Comparison of ENCODE assay signal across 1 cellular context in the genomic region with DNA sequence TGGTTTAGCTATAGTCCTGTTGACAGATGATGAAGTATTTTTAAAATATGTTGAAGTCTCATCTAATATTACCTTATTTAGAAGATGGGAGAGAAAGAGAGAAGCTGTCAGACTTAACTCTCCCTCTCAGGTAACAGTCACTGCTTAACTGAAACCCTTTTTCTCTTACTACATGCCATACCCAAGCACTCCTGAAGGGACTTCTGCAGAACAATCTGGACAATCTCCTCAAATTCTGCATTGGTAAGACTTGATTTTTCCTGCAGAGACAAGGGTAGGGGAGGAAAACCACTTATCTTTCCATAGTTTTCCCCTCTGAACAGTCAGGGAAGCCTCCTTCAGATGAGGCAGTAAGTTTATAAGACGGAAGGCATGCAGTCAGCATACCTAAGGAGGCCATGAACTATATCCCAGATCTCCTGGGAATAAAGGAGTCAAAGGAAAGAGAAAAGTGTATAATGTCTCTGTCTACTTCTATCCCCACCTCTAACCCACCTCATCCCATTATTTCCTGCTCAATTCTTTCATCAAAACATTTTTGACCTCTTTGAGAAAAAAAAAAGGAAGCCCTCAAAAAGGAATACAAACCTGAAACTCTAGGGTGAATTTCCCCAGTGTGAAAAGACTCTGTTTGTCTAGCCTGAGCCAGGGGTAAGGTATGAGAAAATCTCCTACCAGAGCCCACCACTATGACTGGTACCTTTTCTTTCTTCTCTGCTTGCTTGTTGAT.
TF ChIP-seq lines count a peak whose summit lies in the region.

No MANE protein-coding gene starts in this region.

TF ChIP-seq in SK-N-SH treated with all-trans-retinoic acid at 6 μM for 48 hours, 23 proteins besides CTCF, POLR2A, EP300 and RAD21 (continued from another document):
- TF ChIP-seq, protein P1, sequence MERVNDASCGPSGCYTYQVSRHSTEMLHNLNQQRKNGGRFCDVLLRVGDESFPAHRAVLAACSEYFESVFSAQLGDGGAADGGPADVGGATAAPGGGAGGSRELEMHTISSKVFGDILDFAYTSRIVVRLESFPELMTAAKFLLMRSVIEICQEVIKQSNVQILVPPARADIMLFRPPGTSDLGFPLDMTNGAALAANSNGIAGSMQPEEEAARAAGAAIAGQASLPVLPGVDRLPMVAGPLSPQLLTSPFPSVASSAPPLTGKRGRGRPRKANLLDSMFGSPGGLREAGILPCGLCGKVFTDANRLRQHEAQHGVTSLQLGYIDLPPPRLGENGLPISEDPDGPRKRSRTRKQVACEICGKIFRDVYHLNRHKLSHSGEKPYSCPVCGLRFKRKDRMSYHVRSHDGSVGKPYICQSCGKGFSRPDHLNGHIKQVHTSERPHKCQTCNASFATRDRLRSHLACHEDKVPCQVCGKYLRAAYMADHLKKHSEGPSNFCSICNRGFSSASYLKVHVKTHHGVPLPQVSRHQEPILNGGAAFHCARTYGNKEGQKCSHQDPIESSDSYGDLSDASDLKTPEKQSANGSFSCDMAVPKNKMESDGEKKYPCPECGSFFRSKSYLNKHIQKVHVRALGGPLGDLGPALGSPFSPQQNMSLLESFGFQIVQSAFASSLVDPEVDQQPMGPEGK (CRISPR knock-in tag; IDR thresholded peaks at IDR 0.05; ENCODE audit: borderline replicate concordance): no peak
- no peak for TF ChIP-seq GLIS3 (CRISPR knock-in tag; IDR thresholded peaks at IDR 0.05)
- TF ChIP-seq BACH2 (CRISPR knock-in tag; IDR thresholded peaks at IDR 0.05; ENCODE audit: borderline replicate concordance): no peak
- no peak for TF ChIP-seq ZNF565 (CRISPR knock-in tag; conservative IDR thresholded peaks at IDR 0.05; ENCODE audit: low read depth)
- no peak for TF ChIP-seq ZC3H10 (CRISPR knock-in tag; IDR thresholded peaks at IDR 0.05)
- TF ChIP-seq ARNTL (CRISPR knock-in tag; IDR thresholded peaks at IDR 0.05; ENCODE audit: borderline replicate concordance, low read depth): no peak
- TF ChIP-seq ZNF8 (CRISPR knock-in tag; IDR thresholded peaks at IDR 0.05): no peak
- TF ChIP-seq RARB (CRISPR knock-in tag; IDR thresholded peaks at IDR 0.05): no peak
- no peak for TF ChIP-seq CSDC2 (CRISPR knock-in tag; IDR thresholded peaks at IDR 0.05)
- TF ChIP-seq, protein P2, sequence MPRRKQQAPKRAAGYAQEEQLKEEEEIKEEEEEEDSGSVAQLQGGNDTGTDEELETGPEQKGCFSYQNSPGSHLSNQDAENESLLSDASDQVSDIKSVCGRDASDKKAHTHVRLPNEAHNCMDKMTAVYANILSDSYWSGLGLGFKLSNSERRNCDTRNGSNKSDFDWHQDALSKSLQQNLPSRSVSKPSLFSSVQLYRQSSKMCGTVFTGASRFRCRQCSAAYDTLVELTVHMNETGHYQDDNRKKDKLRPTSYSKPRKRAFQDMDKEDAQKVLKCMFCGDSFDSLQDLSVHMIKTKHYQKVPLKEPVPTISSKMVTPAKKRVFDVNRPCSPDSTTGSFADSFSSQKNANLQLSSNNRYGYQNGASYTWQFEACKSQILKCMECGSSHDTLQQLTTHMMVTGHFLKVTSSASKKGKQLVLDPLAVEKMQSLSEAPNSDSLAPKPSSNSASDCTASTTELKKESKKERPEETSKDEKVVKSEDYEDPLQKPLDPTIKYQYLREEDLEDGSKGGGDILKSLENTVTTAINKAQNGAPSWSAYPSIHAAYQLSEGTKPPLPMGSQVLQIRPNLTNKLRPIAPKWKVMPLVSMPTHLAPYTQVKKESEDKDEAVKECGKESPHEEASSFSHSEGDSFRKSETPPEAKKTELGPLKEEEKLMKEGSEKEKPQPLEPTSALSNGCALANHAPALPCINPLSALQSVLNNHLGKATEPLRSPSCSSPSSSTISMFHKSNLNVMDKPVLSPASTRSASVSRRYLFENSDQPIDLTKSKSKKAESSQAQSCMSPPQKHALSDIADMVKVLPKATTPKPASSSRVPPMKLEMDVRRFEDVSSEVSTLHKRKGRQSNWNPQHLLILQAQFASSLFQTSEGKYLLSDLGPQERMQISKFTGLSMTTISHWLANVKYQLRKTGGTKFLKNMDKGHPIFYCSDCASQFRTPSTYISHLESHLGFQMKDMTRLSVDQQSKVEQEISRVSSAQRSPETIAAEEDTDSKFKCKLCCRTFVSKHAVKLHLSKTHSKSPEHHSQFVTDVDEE (CRISPR knock-in tag; IDR thresholded peaks at IDR 0.05): no peak
- TF ChIP-seq, protein P3, sequence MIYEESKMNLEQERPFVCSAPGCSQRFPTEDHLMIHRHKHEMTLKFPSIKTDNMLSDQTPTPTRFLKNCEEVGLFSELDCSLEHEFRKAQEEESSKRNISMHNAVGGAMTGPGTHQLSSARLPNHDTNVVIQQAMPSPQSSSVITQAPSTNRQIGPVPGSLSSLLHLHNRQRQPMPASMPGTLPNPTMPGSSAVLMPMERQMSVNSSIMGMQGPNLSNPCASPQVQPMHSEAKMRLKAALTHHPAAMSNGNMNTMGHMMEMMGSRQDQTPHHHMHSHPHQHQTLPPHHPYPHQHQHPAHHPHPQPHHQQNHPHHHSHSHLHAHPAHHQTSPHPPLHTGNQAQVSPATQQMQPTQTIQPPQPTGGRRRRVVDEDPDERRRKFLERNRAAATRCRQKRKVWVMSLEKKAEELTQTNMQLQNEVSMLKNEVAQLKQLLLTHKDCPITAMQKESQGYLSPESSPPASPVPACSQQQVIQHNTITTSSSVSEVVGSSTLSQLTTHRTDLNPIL (CRISPR knock-in tag; IDR thresholded peaks at IDR 0.05; ENCODE audit: low read depth): no peak
- no peak for TF ChIP-seq ESRRG (CRISPR knock-in tag; IDR thresholded peaks at IDR 0.05)
- TF ChIP-seq ZFP3 (CRISPR knock-in tag; IDR thresholded peaks at IDR 0.05): no peak
- TF ChIP-seq TOX (CRISPR knock-in tag; IDR thresholded peaks at IDR 0.05; ENCODE audit: borderline replicate concordance): no peak
- TF ChIP-seq, protein P4, sequence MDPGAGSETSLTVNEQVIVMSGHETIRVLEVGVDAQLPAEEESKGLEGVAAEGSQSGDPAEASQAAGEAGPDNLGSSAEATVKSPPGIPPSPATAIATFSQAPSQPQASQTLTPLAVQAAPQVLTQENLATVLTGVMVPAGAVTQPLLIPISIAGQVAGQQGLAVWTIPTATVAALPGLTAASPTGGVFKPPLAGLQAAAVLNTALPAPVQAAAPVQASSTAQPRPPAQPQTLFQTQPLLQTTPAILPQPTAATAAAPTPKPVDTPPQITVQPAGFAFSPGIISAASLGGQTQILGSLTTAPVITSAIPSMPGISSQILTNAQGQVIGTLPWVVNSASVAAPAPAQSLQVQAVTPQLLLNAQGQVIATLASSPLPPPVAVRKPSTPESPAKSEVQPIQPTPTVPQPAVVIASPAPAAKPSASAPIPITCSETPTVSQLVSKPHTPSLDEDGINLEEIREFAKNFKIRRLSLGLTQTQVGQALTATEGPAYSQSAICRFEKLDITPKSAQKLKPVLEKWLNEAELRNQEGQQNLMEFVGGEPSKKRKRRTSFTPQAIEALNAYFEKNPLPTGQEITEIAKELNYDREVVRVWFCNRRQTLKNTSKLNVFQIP (CRISPR knock-in tag; IDR thresholded peaks at IDR 0.05; ENCODE audit: borderline replicate concordance, low read depth): no peak
